ENCODE assay signal across 22 cellular contexts in genomic region chr3:167776144-167776685, GRCh38. TPM values are rescaled to one million over a fixed set of nuclear protein-coding genes. Genes with fewer than 3 reads are reported as not detected.
DNase-seq lines count a peak whose midpoint lies in the region; ATAC-seq and TF ChIP-seq lines count a peak whose summit lies in the region.
"Had no signal": no experiment of that assay in that cellular context is flagged by ENCODE, and none has a peak within 500 bp of the region (broad histone marks: within the 10 kb centered on the region; RNA-seq: fewer than 3 reads in every experiment).

No MANE protein-coding gene starts in this region.

- H2AFZ ChIP-seq in SK-N-SH (ENCODE audit: low read depth): no peak overlapping the region
- H2AFZ ChIP-seq: GM23338 had no signal

- H3K9ac ChIP-seq in SK-N-SH: no peak overlapping the region

- no peak for DNase-seq in SK-N-SH
- peak; percentile 88 for DNase-seq in NCI-H69 (lab: John Stamatoyannopoulos, UW)
- DNase-seq in astrocyte of the hippocampus (ENCODE audit: low read depth, low spot score): peak; percentile 21
- DNase-seq in retinal pigment epithelial cell (ENCODE audit: low read depth): peak; percentile 19
- no peak for DNase-seq in MV-4-11 (lab: John Stamatoyannopoulos, UW)
- DNase-seq: CD4-positive, CD25-positive, alpha-beta regulatory T cell; DMS79 treated with DMSO at 0.1 percent for 48 hours; KBM-7; NCI-H1417 treated with DMSO at 0.1 percent for 48 hours; NCI-H187; NCI-H510A treated with DMSO at 0.1 percent for 48 hours; NCI-H774; OCI-M1; SW 1271 had no signal

- H3K36me3 ChIP-seq in SK-N-SH (replicated peaks in 1 of 2; ENCODE audit: control insufficient read depth in 1 of 2, insufficient read depth in 2 of 2, low read length in 1 of 2): no peaks in the 10 kb centered on the region
- H3K36me3 ChIP-seq: HAP-1, SJSA1 had no signal

- no peak for TF ChIP-seq RAD21 in SK-N-SH (IDR thresholded peaks at IDR 0.05; ENCODE audit: low read length)

- 7% methylated on average over 4 of the region's 4 CpGs for whole genome bisulfite sequencing in SK-N-SH (ENCODE audit: low lambda C conversion rate)

- no peaks in the 10 kb centered on the region for H4K20me1 ChIP-seq in SK-N-SH (ENCODE audit: insufficient read depth)

- H3K27me3 ChIP-seq in SK-N-SH (ENCODE audit: insufficient read depth): no peaks in the 10 kb centered on the region
- H3K27me3 ChIP-seq: SJSA1 had no signal

- TF ChIP-seq CTCF in SK-N-SH (IDR thresholded peaks at IDR 0.05): no peak
- no peak for TF ChIP-seq CTCF in retinal pigment epithelial cell (conservative IDR thresholded peaks at IDR 0.05; ENCODE audit: low read depth, low read length)

- no peaks in the 10 kb centered on the region for H3K79me2 ChIP-seq in SK-N-SH (ENCODE audit: insufficient read depth)

- peak; percentile 75 for ATAC-seq in SK-N-SH treated with all-trans-retinoic acid at 6 μM for 48 hours
- no peak for ATAC-seq in GM21576 (IDR thresholded peaks at IDR 0.05; ENCODE audit: unreplicated experiment)
- ATAC-seq in HG03139 (IDR thresholded peaks at IDR 0.05; ENCODE audit: unreplicated experiment): no peak
- ATAC-seq: A549, GM23338, Right ventricle myocardium inferior had no signal

- no peak overlapping the region for H3K27ac ChIP-seq in SK-N-SH (ENCODE audit: low read depth in 2 of 2, low read length in 1 of 2)
- H3K27ac ChIP-seq: A549, SJSA1 had no signal

- TF ChIP-seq EP300 in SK-N-SH (IDR thresholded peaks at IDR 0.05; ENCODE audit: borderline replicate concordance in 1 of 2, low read depth in 1 of 2, low read length in 1 of 2): no peak

- no peaks in the 10 kb centered on the region for H3K9me2 ChIP-seq in SK-N-SH

- POLR2A ChIA-PET in SK-N-SH (lab: Yijun Ruan, JAX): no interaction called here

- no peak overlapping the region for H3K4me2 ChIP-seq in SK-N-SH
- H3K4me2 ChIP-seq: A549, GM23338 had no signal

- H3F3A ChIP-seq in SK-N-SH (replicated peaks; ENCODE audit: insufficient read depth): no peaks in the 10 kb centered on the region

- CTCF ChIA-PET in SK-N-SH (lab: Yijun Ruan, JAX): no interaction called here

- H3K4me3 ChIP-seq in SK-N-SH (ENCODE audit: low read depth in 2 of 2, low read length in 1 of 2) (no peak overlapping the region), retinal pigment epithelial cell (ENCODE audit: low read length) (no peak overlapping the region)
- H3K4me3 ChIP-seq: A549, GM23338, HAP-1, SJSA1 had no signal

- H3K4me1 ChIP-seq in SK-N-SH (ENCODE audit: control insufficient read depth in 1 of 2, insufficient read depth in 2 of 2, low read depth in 1 of 2, low read length in 1 of 2): no peaks in the 10 kb centered on the region; a peak in 1 of 4 replicates
- H3K4me1 ChIP-seq: A549, SJSA1 had no signal

- H3K9me3 ChIP-seq in SK-N-SH: no peaks in the 10 kb centered on the region
- H3K9me3 ChIP-seq: HAP-1, SJSA1 had no signal

TF ChIP-seq in SK-N-SH treated with all-trans-retinoic acid at 6 μM for 48 hours, 23 proteins besides CTCF, POLR2A, EP300 and RAD21:
- TF ChIP-seq ISL1 (CRISPR knock-in tag; IDR thresholded peaks at IDR 0.05) (peak; percentile 94), ZFP30 (CRISPR knock-in tag; IDR thresholded peaks at IDR 0.05) (no peak), ZC3H10 (CRISPR knock-in tag; IDR thresholded peaks at IDR 0.05) (peak; percentile 65; the same call in 1 of the 2 replicates), TOX (CRISPR knock-in tag; IDR thresholded peaks at IDR 0.05; ENCODE audit: borderline replicate concordance) (no peak; the same call in 1 of the 2 replicates), CREB5 (CRISPR knock-in tag; IDR thresholded peaks at IDR 0.05; ENCODE audit: low read depth) (peak; percentile 33; the same call in 1 of the 2 replicates)

TF ChIP-seq in SK-N-SH, 30 proteins besides CTCF, POLR2A, EP300 and RAD21:
- no peak for TF ChIP-seq ELF1 (IDR thresholded peaks at IDR 0.05)
- TF ChIP-seq NFIC (IDR thresholded peaks at IDR 0.05; ENCODE audit: borderline replicate concordance): no peak

RNA-seq across cellular contexts. Expression of gene SERPINI1, which starts 40.7 kb away (rescaled TPM):
- polyA plus RNA-seq in SK-N-SH (2012; rRNA removed): 1.9 and 2.1 TPM in 2 replicates
- 2.5 and 2.8 TPM in 2 replicates for polyA plus RNA-seq in SK-N-SH (2012; cell fraction: cytosol; rRNA removed)
- polyA plus RNA-seq in SK-N-SH (2012; cell fraction: nucleus; rRNA removed): 0.47 and 1.4 TPM in 2 replicates

RNA-seq across cellular contexts. Expression of gene PDCD10, which starts 41.5 kb away (rescaled TPM):
- polyA plus RNA-seq in SK-N-SH (2012; rRNA removed): 29.0 and 41.1 TPM in 2 replicates
- polyA plus RNA-seq in SK-N-SH (2012; cell fraction: cytosol; rRNA removed): 53.5 and 77.6 TPM in 2 replicates
- polyA plus RNA-seq in SK-N-SH (2012; cell fraction: nucleus; rRNA removed): 10.1 and 20.7 TPM in 2 replicates

Comparison
In these comparisons a context has a peak if more than half of its experiments do, and no peak if none do; other contexts are left out.
1. DNase-seq: peak in NCI-H69 (single experiment), astrocyte of the hippocampus (single experiment) and retinal pigment epithelial cell (single experiment); none in SK-N-SH (single experiment) and MV-4-11 (single experiment).